Comparison of ENCODE assay signal across 1 cellular context in the genomic region with DNA sequence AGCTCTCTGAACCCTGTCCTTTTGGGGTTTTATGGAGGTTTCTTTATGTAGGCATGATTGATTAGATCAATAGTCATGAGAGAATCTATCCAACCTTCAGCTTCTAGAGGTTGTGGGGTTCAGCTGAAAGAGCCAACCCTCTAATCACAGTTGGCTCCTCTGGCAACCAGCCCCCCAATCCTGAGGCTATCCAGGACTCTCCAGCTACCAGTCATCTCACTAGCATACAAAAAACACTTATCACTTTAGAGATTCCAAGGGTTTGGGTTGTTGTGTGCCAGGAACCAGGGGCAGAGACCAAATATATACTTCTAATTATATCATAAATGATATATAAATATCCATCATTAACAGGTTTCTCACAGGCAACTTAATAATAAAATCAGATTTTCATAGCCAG.
TF ChIP-seq lines count a peak whose summit lies in the region.

No MANE protein-coding gene starts in this region.

TF ChIP-seq in GM23338, 12 proteins besides CTCF, POLR2A, EP300 and RAD21 (continued from another document):
- TF ChIP-seq, protein P1, sequence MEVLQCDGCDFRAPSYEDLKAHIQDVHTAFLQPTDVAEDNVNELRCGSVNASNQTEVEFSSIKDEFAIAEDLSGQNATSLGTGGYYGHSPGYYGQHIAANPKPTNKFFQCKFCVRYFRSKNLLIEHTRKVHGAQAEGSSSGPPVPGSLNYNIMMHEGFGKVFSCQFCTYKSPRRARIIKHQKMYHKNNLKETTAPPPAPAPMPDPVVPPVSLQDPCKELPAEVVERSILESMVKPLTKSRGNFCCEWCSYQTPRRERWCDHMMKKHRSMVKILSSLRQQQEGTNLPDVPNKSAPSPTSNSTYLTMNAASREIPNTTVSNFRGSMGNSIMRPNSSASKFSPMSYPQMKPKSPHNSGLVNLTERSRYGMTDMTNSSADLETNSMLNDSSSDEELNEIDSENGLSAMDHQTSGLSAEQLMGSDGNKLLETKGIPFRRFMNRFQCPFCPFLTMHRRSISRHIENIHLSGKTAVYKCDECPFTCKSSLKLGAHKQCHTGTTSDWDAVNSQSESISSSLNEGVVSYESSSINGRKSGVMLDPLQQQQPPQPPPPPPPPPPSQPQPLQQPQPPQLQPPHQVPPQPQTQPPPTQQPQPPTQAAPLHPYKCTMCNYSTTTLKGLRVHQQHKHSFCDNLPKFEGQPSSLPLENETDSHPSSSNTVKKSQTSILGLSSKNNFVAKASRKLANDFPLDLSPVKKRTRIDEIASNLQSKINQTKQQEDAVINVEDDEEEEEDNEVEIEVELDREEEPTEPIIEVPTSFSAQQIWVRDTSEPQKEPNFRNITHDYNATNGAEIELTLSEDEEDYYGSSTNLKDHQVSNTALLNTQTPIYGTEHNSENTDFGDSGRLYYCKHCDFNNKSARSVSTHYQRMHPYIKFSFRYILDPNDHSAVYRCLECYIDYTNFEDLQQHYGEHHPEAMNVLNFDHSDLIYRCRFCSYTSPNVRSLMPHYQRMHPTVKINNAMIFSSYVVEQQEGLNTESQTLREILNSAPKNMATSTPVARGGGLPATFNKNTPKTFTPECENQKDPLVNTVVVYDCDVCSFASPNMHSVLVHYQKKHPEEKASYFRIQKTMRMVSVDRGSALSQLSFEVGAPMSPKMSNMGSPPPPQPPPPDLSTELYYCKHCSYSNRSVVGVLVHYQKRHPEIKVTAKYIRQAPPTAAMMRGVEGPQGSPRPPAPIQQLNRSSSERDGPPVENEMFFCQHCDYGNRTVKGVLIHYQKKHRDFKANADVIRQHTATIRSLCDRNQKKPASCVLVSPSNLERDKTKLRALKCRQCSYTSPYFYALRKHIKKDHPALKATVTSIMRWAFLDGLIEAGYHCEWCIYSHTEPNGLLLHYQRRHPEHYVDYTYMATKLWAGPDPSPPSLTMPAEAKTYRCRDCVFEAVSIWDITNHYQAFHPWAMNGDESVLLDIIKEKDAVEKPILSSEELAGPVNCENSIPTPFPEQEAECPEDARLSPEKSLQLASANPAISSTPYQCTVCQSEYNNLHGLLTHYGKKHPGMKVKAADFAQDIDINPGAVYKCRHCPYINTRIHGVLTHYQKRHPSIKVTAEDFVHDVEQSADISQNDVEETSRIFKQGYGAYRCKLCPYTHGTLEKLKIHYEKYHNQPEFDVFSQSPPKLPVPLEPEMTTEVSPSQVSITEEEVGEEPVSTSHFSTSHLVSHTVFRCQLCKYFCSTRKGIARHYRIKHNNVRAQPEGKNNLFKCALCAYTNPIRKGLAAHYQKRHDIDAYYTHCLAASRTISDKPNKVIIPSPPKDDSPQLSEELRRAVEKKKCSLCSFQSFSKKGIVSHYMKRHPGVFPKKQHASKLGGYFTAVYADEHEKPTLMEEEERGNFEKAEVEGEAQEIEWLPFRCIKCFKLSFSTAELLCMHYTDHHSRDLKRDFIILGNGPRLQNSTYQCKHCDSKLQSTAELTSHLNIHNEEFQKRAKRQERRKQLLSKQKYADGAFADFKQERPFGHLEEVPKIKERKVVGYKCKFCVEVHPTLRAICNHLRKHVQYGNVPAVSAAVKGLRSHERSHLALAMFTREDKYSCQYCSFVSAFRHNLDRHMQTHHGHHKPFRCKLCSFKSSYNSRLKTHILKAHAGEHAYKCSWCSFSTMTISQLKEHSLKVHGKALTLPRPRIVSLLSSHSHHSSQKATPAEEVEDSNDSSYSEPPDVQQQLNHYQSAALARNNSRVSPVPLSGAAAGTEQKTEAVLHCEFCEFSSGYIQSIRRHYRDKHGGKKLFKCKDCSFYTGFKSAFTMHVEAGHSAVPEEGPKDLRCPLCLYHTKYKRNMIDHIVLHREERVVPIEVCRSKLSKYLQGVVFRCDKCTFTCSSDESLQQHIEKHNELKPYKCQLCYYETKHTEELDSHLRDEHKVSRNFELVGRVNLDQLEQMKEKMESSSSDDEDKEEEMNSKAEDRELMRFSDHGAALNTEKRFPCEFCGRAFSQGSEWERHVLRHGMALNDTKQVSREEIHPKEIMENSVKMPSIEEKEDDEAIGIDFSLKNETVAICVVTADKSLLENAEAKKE (CRISPR knock-in tag; IDR thresholded peaks at IDR 0.05), result no peak
- no peak for TF ChIP-seq STAT1 (IDR thresholded peaks at IDR 0.05; ENCODE audit: unreplicated experiment)
TF ChIP-seq in GM23338: peak in this region for 0.
